Comparison of ENCODE assay signal across 9 cellular contexts in genomic region chr3:15812183-15812582, GRCh38. TPM values are rescaled to one million over a fixed set of nuclear protein-coding genes. Genes with fewer than 3 reads are reported as not detected.
DNase-seq lines count a peak whose midpoint lies in the region; ATAC-seq and TF ChIP-seq lines count a peak whose summit lies in the region.
"Had no signal": no experiment of that assay in that cellular context is flagged by ENCODE, and none has a peak within 500 bp of the region (broad histone marks: within the 10 kb centered on the region; RNA-seq: fewer than 3 reads in every experiment).

No MANE protein-coding gene starts in this region.

- POLR2A ChIA-PET in HEK293 (lab: Yijun Ruan, JAX), result no interaction called here

- H3K27me3 Mint-ChIP-seq in mesothelial cell of epicardium (ENCODE audit: low read depth), result no peaks in the 10 kb centered on the region
- H3K27me3 Mint-ChIP-seq in activated naive CD4-positive, alpha-beta T cell treated with anti-CD3 and anti-CD28 coated beads, Interleukin-2, amount 10 ng/mL, durations not matched to agents 7 days and 5 days, result no peaks in the 10 kb centered on the region

- H3K4me3 Mint-ChIP-seq in mesothelial cell of epicardium, result no peak overlapping the region
- no peak overlapping the region for H3K4me3 Mint-ChIP-seq in activated naive CD4-positive, alpha-beta T cell treated with anti-CD3 and anti-CD28 coated beads, Interleukin-2, amount 10 ng/mL, durations not matched to agents 7 days and 5 days

- no peaks in the 10 kb centered on the region for H4K20me1 ChIP-seq in mammary epithelial cell (ENCODE audit: insufficient read depth, low read length)

- dilution Hi-C loops in mammary epithelial cell (cut with HindIII; ENCODE audit: low sequenced_read_pairs), result no loop called here

- no peaks in the 10 kb centered on the region for H3K36me3 Mint-ChIP-seq in mesothelial cell of epicardium
- H3K36me3 Mint-ChIP-seq in activated naive CD4-positive, alpha-beta T cell treated with anti-CD3 and anti-CD28 coated beads, Interleukin-2, amount 10 ng/mL, durations not matched to agents 7 days and 5 days, result peaks cover 3% of the 10 kb centered on the region

- H3K4me1 Mint-ChIP-seq in mesothelial cell of epicardium, result peaks cover 6% of the 10 kb centered on the region
- H3K4me1 Mint-ChIP-seq in activated naive CD4-positive, alpha-beta T cell treated with anti-CD3 and anti-CD28 coated beads, Interleukin-2, amount 10 ng/mL, durations not matched to agents 7 days and 5 days, result peaks cover 16% of the 10 kb centered on the region

- H3K4me3 ChIP-seq in HEK293 (ENCODE audit: low read depth, low read length), result no peak overlapping the region
- H3K4me3 ChIP-seq in mammary epithelial cell (replicated peaks in 1 of 3; ENCODE audit: insufficient read depth in 1 of 3, low read depth in 2 of 3, low read length in 3 of 3), result no peak overlapping the region

- DNase-seq in CD1c-positive myeloid dendritic cell (ENCODE audit: extremely low spot score) (peak; percentile 66), mammary epithelial cell (peak; percentile 15), mesothelial cell of epicardium (ENCODE audit: low spot score in 2 of 2, unreplicated experiment in 2 of 2) (no peak), NK-92 (lab: John Stamatoyannopoulos, UW; ENCODE audit: unreplicated experiment) (no peak), NCI-H82 treated with DMSO at 0.1 percent for 48 hours (lab: John Stamatoyannopoulos, UW; ENCODE audit: unreplicated experiment) (no peak)
- DNase-seq in activated naive CD4-positive, alpha-beta T cell treated with anti-CD3 and anti-CD28 coated beads, Interleukin-2, amount 10 ng/mL, durations not matched to agents 7 days and 5 days, result no peak
- DNase-seq: activated CD4-positive, alpha-beta T cell treated with anti-CD3 and anti-CD28 coated beads, Interleukin-2, amount 50 U/mL, for 1 hour had no signal

- BruUV-seq in mammary epithelial cell (replicated peaks; lab: Mats Ljungman, UMichigan), result no TSS peak

- H3K4me1 ChIP-seq in HEK293 (ENCODE audit: control insufficient read depth, insufficient read depth, low read length), result 0 out of 2 replicates have a peak, but pooled peaks cover 5% of the 10 kb centered on the region
- H3K4me1 ChIP-seq in mammary epithelial cell (ENCODE audit: insufficient read depth, low read length), result peaks cover 2% of the 10 kb centered on the region

- no peak overlapping the region for H3K4me2 ChIP-seq in mammary epithelial cell (ENCODE audit: insufficient read depth, low read depth, low read length)

- WGBS in mammary epithelial cell (ENCODE audit: low coverage, missing lambda C conversion rate), result 100% methylated on average over 1 of the region's 1 CpG

- H3K27ac ChIP-seq in HEK293 (ENCODE audit: extremely low read depth, low read depth, low read length) (no peak overlapping the region), mammary epithelial cell (ENCODE audit: insufficient read depth, low read depth, low read length) (no peak overlapping the region)

- H3K9ac ChIP-seq in mammary epithelial cell (ENCODE audit: insufficient read depth, low read length), result no peak overlapping the region

- intact Hi-C loops in mammary epithelial cell (cut with micrococcal nuclease), result loop anchor here (1.0 to 10.0 kb wide), 4 partner anchors 120 to 610 kb away; partner anchors contain the start of genes EAF1 and METTL6

- H3K27me3 ChIP-seq in mammary epithelial cell (ENCODE audit: insufficient read depth, low read length), result no peaks in the 10 kb centered on the region

- TF ChIP-seq CTCF in HEK293 (tag by site-specific recombination; IDR thresholded peaks at IDR 0.05) (0 out of 2 replicates have a peak, but pooled peaks have one; percentile 14), mammary epithelial cell (conservative IDR thresholded peaks at IDR 0.05 in 1 of 2, IDR thresholded peaks at IDR 0.05 in 1 of 2; ENCODE audit: extremely low read depth in 1 of 2, insufficient read depth in 1 of 2, low read depth in 1 of 2, low read length in 2 of 2) (peak; percentile 34 to 50), mesothelial cell of epicardium (IDR thresholded peaks at IDR 0.05; ENCODE audit: unreplicated experiment) (peak; percentile 35)

- no peaks in the 10 kb centered on the region for H3K9me3 Mint-ChIP-seq in mesothelial cell of epicardium
- H3K9me3 Mint-ChIP-seq in activated naive CD4-positive, alpha-beta T cell treated with anti-CD3 and anti-CD28 coated beads, Interleukin-2, amount 10 ng/mL, durations not matched to agents 7 days and 5 days, result no peaks in the 10 kb centered on the region

- no peak overlapping the region for H2AFZ ChIP-seq in mammary epithelial cell (ENCODE audit: low read depth, low read length)

- H3K27ac Mint-ChIP-seq in mesothelial cell of epicardium, result no peak overlapping the region
- H3K27ac Mint-ChIP-seq in activated naive CD4-positive, alpha-beta T cell treated with anti-CD3 and anti-CD28 coated beads, Interleukin-2, amount 10 ng/mL, durations not matched to agents 7 days and 5 days, result no peak overlapping the region

- in situ Hi-C loops in mammary epithelial cell (cut with MboI; ENCODE audit: low sequenced_read_pairs in 2 of 2), result no loop called here

- peaks cover 74% of the 10 kb centered on the region for H3K79me2 ChIP-seq in mammary epithelial cell (ENCODE audit: insufficient read depth, low read length)

- H3K9me3 ChIP-seq in HEK293 (ENCODE audit: control insufficient read depth, insufficient read depth, low read depth, low read length), result no peaks in the 10 kb centered on the region
- H3K9me3 ChIP-seq in mammary epithelial cell (replicated peaks; ENCODE audit: insufficient read depth, low read length), result no peaks in the 10 kb centered on the region

- H3K36me3 ChIP-seq in HEK293 (ENCODE audit: control insufficient read depth in 2 of 2, insufficient read depth in 1 of 2, low read length in 2 of 2) (no peaks in the 10 kb centered on the region), mammary epithelial cell (ENCODE audit: insufficient read depth, low read length) (no peaks in the 10 kb centered on the region)

- no peak for ATAC-seq in HG02852 (IDR thresholded peaks at IDR 0.05; ENCODE audit: unreplicated experiment)

- CTCF ChIA-PET in HEK293 (lab: Yijun Ruan, JAX), result interaction anchor here (0.6 to 2.2 kb wide), 17 partner anchors 9 to 609 kb away, joined by 3 to 22 read pairs (median 4); no protein-coding TSS in a partner anchor
- CTCF ChIA-PET in mammary epithelial cell (lab: Charles Lee; ENCODE audit: low non-redundant PET), result interaction anchor here (0.7 kb wide), 1 partner anchor 181 kb away, joined by 5 read pairs; no protein-coding TSS in a partner anchor
- CTCF ChIA-PET in activated naive CD4-positive, alpha-beta T cell treated with anti-CD3 and anti-CD28 coated beads, Interleukin-2, amount 10 ng/mL, durations not matched to agents 7 days and 5 days (lab: Charles Lee), result interaction anchor here (0.7 to 4.1 kb wide), 16 partner anchors 11 to 193 kb away, joined by 3 to 58 read pairs (median 4); partner anchors contain the start of gene ANKRD28

TF ChIP-seq in HEK293, 187 proteins besides CTCF, POLR2A, EP300 and RAD21:
- TF ChIP-seq ZNF654 (tag by site-specific recombination; IDR thresholded peaks at IDR 0.05; ENCODE audit: low read depth) (peak; percentile 64), ZSCAN30 (tag by site-specific recombination; IDR thresholded peaks at IDR 0.05) (no peak)

RNA-seq across cellular contexts. Expression of gene ANKRD28, which starts 14.4 kb away (rescaled TPM):
- total RNA-seq in mammary epithelial cell (10 to 100 TPM; 38.0 to 49.2 TPM), mesothelial cell of epicardium (43.7 to 45.0 TPM (median 44.0 TPM) in 3 replicates)
- 25.1 TPM for polyA plus RNA-seq in mammary epithelial cell
- 140 TPM for polyA minus RNA-seq in mammary epithelial cell

Comparison
In these comparisons a context has a peak if more than half of its experiments do, and no peak if none do; other contexts are left out.
1. DNase-seq: peak in CD1c-positive myeloid dendritic cell (single experiment) and mammary epithelial cell (single experiment); none in mesothelial cell of epicardium (0 of 2), activated naive CD4-positive, alpha-beta T cell treated with anti-CD3 and anti-CD28 coated beads, Interleukin-2, amount 10 ng/mL, durations not matched to agents 7 days and 5 days (single experiment), NK-92 (single experiment) and NCI-H82 treated with DMSO at 0.1 percent for 48 hours (single experiment).
2. Peak in every context shown above with its lines, with median percentiles within 50 percentile points of each other: CTCF ChIP-seq.